In the genomic region with DNA sequence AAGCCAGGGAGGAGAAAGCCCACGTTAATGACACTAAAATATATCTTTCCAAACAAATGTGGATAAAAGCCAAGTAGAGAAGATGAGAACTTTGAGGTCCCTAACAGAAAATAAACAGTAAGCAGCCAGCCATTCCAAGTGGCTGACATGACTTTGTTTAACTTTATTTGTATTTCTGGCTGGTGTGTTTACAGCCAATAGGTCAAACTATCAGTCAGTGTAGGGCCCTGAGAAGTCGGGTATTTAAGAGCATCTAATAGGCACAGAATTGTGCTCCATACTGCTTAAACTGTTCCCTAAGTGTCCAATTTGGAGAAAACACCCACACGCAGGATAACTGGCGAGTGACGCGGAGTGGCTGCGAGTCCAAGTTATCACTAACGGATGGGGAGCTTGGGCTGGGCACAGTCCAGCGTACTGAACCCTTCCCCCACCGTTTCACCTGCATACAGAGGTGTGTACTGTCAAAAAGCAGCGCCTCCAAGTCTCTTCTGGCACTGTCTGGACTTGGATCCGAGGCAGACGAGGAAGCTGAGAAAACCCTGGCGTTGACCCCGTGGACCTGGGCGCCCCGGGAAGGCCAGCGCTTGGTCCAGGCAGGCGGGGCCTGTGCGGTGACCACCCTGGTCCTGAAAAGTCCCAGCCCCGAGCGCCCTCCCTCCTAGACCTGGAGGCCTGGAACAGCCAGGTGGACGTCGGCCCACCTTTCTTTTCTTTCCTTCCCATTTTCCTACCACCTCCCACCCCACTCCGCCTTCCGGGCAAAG, we compare ENCODE assay signal across 8 cellular contexts. TPM values are rescaled to one million over a fixed set of nuclear protein-coding genes. Genes with fewer than 3 reads are reported as not detected.
A peak's percentile ranks its signal among the peaks of the same experiment; 100 is the strongest.
DNase-seq lines count a peak whose midpoint lies in the region; ATAC-seq and TF ChIP-seq lines count a peak whose summit lies in the region.

No MANE protein-coding gene starts in this region.

- H3K4me3 ChIP-seq in epithelial cell of proximal tubule (ENCODE audit: low read depth, low read length): peak overlapping the region; percentile 95

- peak overlapping the region; percentile 79 for H3K27ac ChIP-seq in RWPE1

- H3K4me1 Mint-ChIP-seq in activated T-cell treated with anti-CD3 and anti-CD28 coated beads, Interleukin-2, amount 50 U/mL, for 24 hours (ENCODE audit: low read depth): peaks cover 31% of the 10 kb centered on the region
- peaks cover 11 to 31% (median 23%) of the 10 kb centered on the region in 4 donors for H3K4me1 Mint-ChIP-seq in naive thymus-derived CD8-positive, alpha-beta T cell

- no peaks in the 10 kb centered on the region for H3K27me3 Mint-ChIP-seq in activated T-cell treated with anti-CD3 and anti-CD28 coated beads, Interleukin-2, amount 50 U/mL, for 24 hours
- H3K27me3 Mint-ChIP-seq in naive thymus-derived CD8-positive, alpha-beta T cell: peaks cover 0 to 5% (median 0%) of the 10 kb centered on the region in 5 donors

- H3K9me3 Mint-ChIP-seq in activated T-cell treated with anti-CD3 and anti-CD28 coated beads, Interleukin-2, amount 50 U/mL, for 24 hours: no peaks in the 10 kb centered on the region
- H3K9me3 Mint-ChIP-seq in naive thymus-derived CD8-positive, alpha-beta T cell: no peaks in the 10 kb centered on the region

- ATAC-seq in naive thymus-derived CD8-positive, alpha-beta T cell: no peak
- ATAC-seq in GM21390 (IDR thresholded peaks at IDR 0.05; ENCODE audit: unreplicated experiment): no peak

- peak overlapping the region; percentile 99 for H3K27ac Mint-ChIP-seq in activated T-cell treated with anti-CD3 and anti-CD28 coated beads, Interleukin-2, amount 50 U/mL, for 24 hours
- H3K27ac Mint-ChIP-seq in naive thymus-derived CD8-positive, alpha-beta T cell: peak overlapping the region; percentile 93 to 100 (median 98)

- CTCF ChIA-PET in RWPE1 (lab: Yijun Ruan, JAX): interaction anchor here (0.6 kb wide), 1 partner anchor 1040 kb away, joined by 3 read pairs; no protein-coding TSS in a partner anchor

- TF ChIP-seq CTCF in RWPE1 (conservative IDR thresholded peaks at IDR 0.05; ENCODE audit: low read depth) (no peak), epithelial cell of proximal tubule (conservative IDR thresholded peaks at IDR 0.05; ENCODE audit: low read depth, low read length) (no peak)

- peaks cover 32% of the 10 kb centered on the region for H3K36me3 Mint-ChIP-seq in activated T-cell treated with anti-CD3 and anti-CD28 coated beads, Interleukin-2, amount 50 U/mL, for 24 hours (ENCODE audit: low read depth)
- H3K36me3 Mint-ChIP-seq in naive thymus-derived CD8-positive, alpha-beta T cell: peaks cover 0 to 21% (median 5%) of the 10 kb centered on the region in 3 donors

- POLR2A ChIA-PET in RWPE1 (lab: Yijun Ruan, JAX; ENCODE audit: low non-redundant PET): no interaction called here
- POLR2A ChIA-PET in naive thymus-derived CD8-positive, alpha-beta T cell (lab: Charles Lee): interaction anchor here (1.0 kb wide), 1 partner anchor 23 kb away, joined by 3 read pairs; no protein-coding TSS in a partner anchor

- H3K4me3 Mint-ChIP-seq in activated T-cell treated with anti-CD3 and anti-CD28 coated beads, Interleukin-2, amount 50 U/mL, for 24 hours: peak overlapping the region; percentile 93
- peak overlapping the region; percentile 92 to 100 (median 99) for H3K4me3 Mint-ChIP-seq in naive thymus-derived CD8-positive, alpha-beta T cell

- peak; percentile 40 for DNase-seq in activated T-cell treated with anti-CD3 and anti-CD28 coated beads, Interleukin-2, amount 50 U/mL, for 24 hours
- DNase-seq in activated T-cell treated with anti-CD3 and anti-CD28 coated beads, Interleukin-2, amount 50 U/mL, for 48 hours: no peak
- DNase-seq in RWPE1 (ENCODE audit: low spot score): peak; percentile 23
- no peak for DNase-seq in epithelial cell of proximal tubule (ENCODE audit: low read depth)
- DNase-seq in naive thymus-derived CD8-positive, alpha-beta T cell: peak in 2 of 10 donors; percentile 10 to 15
- no peak for DNase-seq in NOMO-1 treated with dmso at 0.1 percent for 144 hours (lab: John Stamatoyannopoulos, UW; ENCODE audit: unreplicated experiment)
- no peak for DNase-seq in mesenteric fat pad (ENCODE audit: low spot score)

RNA-seq across cellular contexts. Expression of a gene that starts 0.7 kb away (rescaled TPM):
- total RNA-seq in epithelial cell of proximal tubule: 30.3 and 47.3 TPM in 2 replicates
- 100 to 1,000 TPM; 102 to 113 TPM for total RNA-seq in naive thymus-derived CD8-positive, alpha-beta T cell
- polyA plus RNA-seq in naive thymus-derived CD8-positive, alpha-beta T cell: 10 to 100 TPM; 29.3 to 40.8 (median 36.3) TPM
- total RNA-seq in mesenteric fat pad: 77.9 TPM

Comparison
In these comparisons a context has a peak if more than half of its experiments do, and no peak if none do; other contexts are left out.
1. DNase-seq: peak in activated T-cell treated with anti-CD3 and anti-CD28 coated beads, Interleukin-2, amount 50 U/mL, for 24 hours (single experiment) and RWPE1 (single experiment); none in activated T-cell treated with anti-CD3 and anti-CD28 coated beads, Interleukin-2, amount 50 U/mL, for 48 hours (0 of 2), epithelial cell of proximal tubule (single experiment), NOMO-1 treated with dmso at 0.1 percent for 144 hours (single experiment) and mesenteric fat pad (single experiment).